24 cellular contexts compared by ENCODE assay signal in genomic region chr13:40632915-40633314, GRCh38. TPM values are rescaled to one million over a fixed set of nuclear protein-coding genes. Genes with fewer than 3 reads are reported as not detected.
A peak's percentile ranks its signal among the peaks of the same experiment; 100 is the strongest.
DNase-seq lines count a peak whose midpoint lies in the region; ATAC-seq, FAIRE-seq and TF ChIP-seq lines count a peak whose summit lies in the region.
"Had no signal": no experiment of that assay in that cellular context is flagged by ENCODE, and none has a peak within 500 bp of the region (broad histone marks: within the 10 kb centered on the region; RNA-seq: fewer than 3 reads in every experiment).

No MANE protein-coding gene starts in this region.

- H3K36me3 ChIP-seq in SK-N-SH (replicated peaks in 1 of 2; ENCODE audit: control insufficient read depth in 1 of 2, insufficient read depth in 2 of 2, low read length in 1 of 2) = no peaks in the 10 kb centered on the region
- H3K36me3 ChIP-seq: SJSA1 had no signal

- no peaks in the 10 kb centered on the region for H3K9me3 Mint-ChIP-seq in activated naive CD8-positive, alpha-beta T cell (ENCODE audit: low read depth)
- no peaks in the 10 kb centered on the region for H3K9me3 Mint-ChIP-seq in activated naive CD8-positive, alpha-beta T cell treated with anti-CD3 and anti-CD28 coated beads, Interleukin-2, amount 50 U/mL, for 24 hours
- no peaks in the 10 kb centered on the region for H3K9me3 Mint-ChIP-seq in activated T-helper 17 cell treated with anti-CD3 and anti-CD28 coated beads, Interleukin-2, amount 50 U/mL, for 72 hours
- H3K9me3 Mint-ChIP-seq in naive thymus-derived CD8-positive, alpha-beta T cell = no peaks in the 10 kb centered on the region
- H3K9me3 Mint-ChIP-seq: CD8-positive, alpha-beta memory T cell; H9; HFFc6 had no signal

- no peak for TF ChIP-seq RAD21 in SK-N-SH (IDR thresholded peaks at IDR 0.05; ENCODE audit: low read length)

- H3K9me3 ChIP-seq in SK-N-SH = no peaks in the 10 kb centered on the region
- H3K9me3 ChIP-seq: SJSA1 had no signal

- no peak for ATAC-seq in activated naive CD8-positive, alpha-beta T cell treated with anti-CD3 and anti-CD28 coated beads, Interleukin-2, amount 50 U/mL, for 24 hours
- ATAC-seq in activated T-helper 17 cell treated with anti-CD3 and anti-CD28 coated beads, Interleukin-2, amount 50 U/mL, for 72 hours (replicated peaks) = no peak
- ATAC-seq in naive thymus-derived CD8-positive, alpha-beta T cell = no peak
- ATAC-seq in GM21717 (IDR thresholded peaks at IDR 0.05; ENCODE audit: unreplicated experiment) = no peak
- ATAC-seq: Right ventricle myocardium inferior had no signal

- no peak for TF ChIP-seq EP300 in SK-N-SH (IDR thresholded peaks at IDR 0.05; ENCODE audit: borderline replicate concordance in 1 of 2, low read depth in 1 of 2, low read length in 1 of 2)

- POLR2A ChIA-PET in naive thymus-derived CD8-positive, alpha-beta T cell (lab: Charles Lee) = interaction anchor here (0.5 kb wide), 1 partner anchor 172 kb away, joined by 3 read pairs; no protein-coding TSS in a partner anchor
- POLR2A ChIA-PET in SK-N-SH (lab: Yijun Ruan, JAX) = no interaction called here

- CTCF ChIA-PET in SK-N-SH (lab: Yijun Ruan, JAX) = interaction anchor here (0.6 kb wide), 1 partner anchor 27 kb away, joined by 4 read pairs; no protein-coding TSS in a partner anchor

- H3K4me1 ChIP-seq in SK-N-SH (ENCODE audit: control insufficient read depth in 1 of 2, insufficient read depth in 2 of 2, low read depth in 1 of 2, low read length in 1 of 2) = no peaks in the 10 kb centered on the region
- H3K4me1 ChIP-seq: SJSA1 had no signal

- DNase-seq in activated naive CD8-positive, alpha-beta T cell treated with anti-CD3 and anti-CD28 coated beads, Interleukin-2, amount 50 U/mL, for 24 hours = no peak
- DNase-seq in GM12891 (ENCODE audit: insufficient read length, low spot score) (no peak), ureter (ENCODE audit: low spot score) (no peak), SK-N-SH (no peak)
- no peak for DNase-seq in naive thymus-derived CD8-positive, alpha-beta T cell
- DNase-seq: Calu3; CD8-positive, alpha-beta memory T cell; DMS153; GDM1; GM23248; H9; HFFc6; Karpas-422; MV-4-11; NCI-H1694; NCI-H2081; NCI-H446 treated with DMSO at 0.1 percent for 48 hours; NCI-H526 treated with DMSO at 0.1 percent for 48 hours had no signal

- no peak overlapping the region for H2AFZ ChIP-seq in SK-N-SH (ENCODE audit: low read depth)
- H2AFZ ChIP-seq: GM23248 had no signal

- H3K27ac ChIP-seq in SK-N-SH (ENCODE audit: low read depth in 2 of 2, low read length in 1 of 2) = no peak overlapping the region
- H3K27ac ChIP-seq: BLaER1, GM23248, SJSA1 had no signal

- peaks cover 86% of the 10 kb centered on the region for H3K4me1 Mint-ChIP-seq in activated naive CD8-positive, alpha-beta T cell (ENCODE audit: low read depth)
- H3K4me1 Mint-ChIP-seq in activated naive CD8-positive, alpha-beta T cell treated with anti-CD3 and anti-CD28 coated beads, Interleukin-2, amount 50 U/mL, for 24 hours = peaks cover 89% of the 10 kb centered on the region
- H3K4me1 Mint-ChIP-seq in activated T-helper 17 cell treated with anti-CD3 and anti-CD28 coated beads, Interleukin-2, amount 50 U/mL, for 72 hours = peaks cover 54% of the 10 kb centered on the region
- H3K4me1 Mint-ChIP-seq in naive thymus-derived CD8-positive, alpha-beta T cell = peaks cover 38 to 92% (median 89%) of the 10 kb centered on the region in 4 donors

- 75% methylated on average over 3 of the region's 3 CpGs for WGBS in SK-N-SH (ENCODE audit: low lambda C conversion rate)

- H3K79me2 ChIP-seq in SK-N-SH (ENCODE audit: insufficient read depth) = peaks cover 4% of the 10 kb centered on the region

- H3K4me3 ChIP-seq in SK-N-SH (ENCODE audit: low read depth in 2 of 2, low read length in 1 of 2) = no peak overlapping the region
- H3K4me3 ChIP-seq: BLaER1, GM23248, SJSA1 had no signal

- H3K27me3 ChIP-seq in SK-N-SH (ENCODE audit: insufficient read depth) = no peaks in the 10 kb centered on the region
- H3K27me3 ChIP-seq: BLaER1, SJSA1 had no signal

- H3K9me2 ChIP-seq in SK-N-SH = no peaks in the 10 kb centered on the region

- H3F3A ChIP-seq in SK-N-SH (replicated peaks; ENCODE audit: insufficient read depth) = no peaks in the 10 kb centered on the region

- H4K20me1 ChIP-seq in SK-N-SH (ENCODE audit: insufficient read depth) = peaks cover 8% of the 10 kb centered on the region; the same call in 1 of the 2 replicates

- no peak for TF ChIP-seq POLR2A in GM12891 (IDR thresholded peaks at IDR 0.05; ENCODE audit: low read depth, low read length)

- H3K4me2 ChIP-seq in SK-N-SH = no peak overlapping the region
- H3K4me2 ChIP-seq: BLaER1 had no signal

- H3K4me3 Mint-ChIP-seq in activated naive CD8-positive, alpha-beta T cell = peak overlapping the region; percentile 47
- no peak overlapping the region for H3K4me3 Mint-ChIP-seq in activated naive CD8-positive, alpha-beta T cell treated with anti-CD3 and anti-CD28 coated beads, Interleukin-2, amount 50 U/mL, for 24 hours
- peak overlapping the region; percentile 73 for H3K4me3 Mint-ChIP-seq in activated T-helper 17 cell treated with anti-CD3 and anti-CD28 coated beads, Interleukin-2, amount 50 U/mL, for 72 hours
- peak overlapping the region in 6 of 10 donors; percentile 3 to 38 (median 22) for H3K4me3 Mint-ChIP-seq in naive thymus-derived CD8-positive, alpha-beta T cell
- H3K4me3 Mint-ChIP-seq: H9, HFFc6 had no signal

- H3K9ac ChIP-seq in SK-N-SH = no peak overlapping the region
- H3K9ac ChIP-seq: BLaER1, GM23248 had no signal

- H3K36me3 Mint-ChIP-seq in activated naive CD8-positive, alpha-beta T cell = peaks cover 16% of the 10 kb centered on the region
- peaks cover 29% of the 10 kb centered on the region for H3K36me3 Mint-ChIP-seq in activated naive CD8-positive, alpha-beta T cell treated with anti-CD3 and anti-CD28 coated beads, Interleukin-2, amount 50 U/mL, for 24 hours (ENCODE audit: low read depth)
- H3K36me3 Mint-ChIP-seq in activated T-helper 17 cell treated with anti-CD3 and anti-CD28 coated beads, Interleukin-2, amount 50 U/mL, for 72 hours (ENCODE audit: low read depth) = peaks cover 76% of the 10 kb centered on the region
- peaks cover 3 to 31% (median 4%) of the 10 kb centered on the region in 3 donors for H3K36me3 Mint-ChIP-seq in naive thymus-derived CD8-positive, alpha-beta T cell

- H3K27me3 Mint-ChIP-seq in activated naive CD8-positive, alpha-beta T cell = no peaks in the 10 kb centered on the region
- no peaks in the 10 kb centered on the region for H3K27me3 Mint-ChIP-seq in activated naive CD8-positive, alpha-beta T cell treated with anti-CD3 and anti-CD28 coated beads, Interleukin-2, amount 50 U/mL, for 24 hours
- H3K27me3 Mint-ChIP-seq in activated T-helper 17 cell treated with anti-CD3 and anti-CD28 coated beads, Interleukin-2, amount 50 U/mL, for 72 hours = no peaks in the 10 kb centered on the region
- no peaks in the 10 kb centered on the region for H3K27me3 Mint-ChIP-seq in naive thymus-derived CD8-positive, alpha-beta T cell
- H3K27me3 Mint-ChIP-seq: CD8-positive, alpha-beta memory T cell had no signal

- no peak for TF ChIP-seq CTCF in SK-N-SH (IDR thresholded peaks at IDR 0.05)

- peak overlapping the region; percentile 59 for H3K27ac Mint-ChIP-seq in activated naive CD8-positive, alpha-beta T cell
- no peak overlapping the region for H3K27ac Mint-ChIP-seq in activated naive CD8-positive, alpha-beta T cell treated with anti-CD3 and anti-CD28 coated beads, Interleukin-2, amount 50 U/mL, for 24 hours
- H3K27ac Mint-ChIP-seq in activated T-helper 17 cell treated with anti-CD3 and anti-CD28 coated beads, Interleukin-2, amount 50 U/mL, for 72 hours = peak overlapping the region; percentile 71
- peak overlapping the region; percentile 29 to 86 (median 61) for H3K27ac Mint-ChIP-seq in naive thymus-derived CD8-positive, alpha-beta T cell
- H3K27ac Mint-ChIP-seq: HFFc6 had no signal

- FAIRE-seq in GM12891 (lab: Jason Lieb, UNC) = peak; percentile 55

TF ChIP-seq in GM12891, 5 proteins besides CTCF, POLR2A, EP300 and RAD21:
- TF ChIP-seq POLR2AphosphoS5 (IDR thresholded peaks at IDR 0.05; ENCODE audit: low read depth, low read length) = no peak
- no peak for TF ChIP-seq SPI1 (IDR thresholded peaks at IDR 0.05; ENCODE audit: low read depth, low read length)
- TF ChIP-seq POU2F2 (IDR thresholded peaks at IDR 0.05; ENCODE audit: low read depth, low read length) = no peak
- no peak for TF ChIP-seq PAX5 (IDR thresholded peaks at IDR 0.05; ENCODE audit: insufficient read depth, low read length, severe bottlenecking)
- TF ChIP-seq TAF1 (IDR thresholded peaks at IDR 0.05; ENCODE audit: low read depth, low read length) = no peak

TF ChIP-seq in SK-N-SH, 30 proteins besides CTCF, POLR2A, EP300 and RAD21 (continues in another document):
- TF ChIP-seq TAF1 (IDR thresholded peaks at IDR 0.05; ENCODE audit: borderline replicate concordance, low read depth, low read length) (no peak), ZBTB33 (IDR thresholded peaks at IDR 0.05; ENCODE audit: borderline replicate concordance, low read depth) (no peak), YY1 (IDR thresholded peaks at IDR 0.05; ENCODE audit: low read depth) (no peak), TEAD4 (IDR thresholded peaks at IDR 0.05; ENCODE audit: borderline replicate concordance, insufficient read depth) (no peak)

RNA-seq across cellular contexts. Expression of gene FOXO1, which starts 33.5 kb away (rescaled TPM):
- 3.0 TPM for polyA plus RNA-seq in GM12891 (2012; ENCODE audit: low read depth, missing spikeins)
- 10 to 100 TPM; 32.0 to 48.9 TPM for total RNA-seq in activated T-helper 17 cell treated with anti-CD3 and anti-CD28 coated beads, Interleukin-2, amount 50 U/mL, for 72 hours
- 100 to 1,000 TPM; 101 to 103 TPM for total RNA-seq in naive thymus-derived CD8-positive, alpha-beta T cell
- polyA plus RNA-seq in naive thymus-derived CD8-positive, alpha-beta T cell = 100 to 1,000 TPM in 1 of 3 donors, 10 to 100 TPM in 2; 59.1 to 137 (median 86.5) TPM
- 31.4 TPM for total RNA-seq in ureter
- polyA plus RNA-seq in SK-N-SH (2012; rRNA removed) = 1.5 and 1.8 TPM in 2 replicates
- polyA plus RNA-seq in SK-N-SH (2012; cell fraction: cytosol; rRNA removed) = 1.8 and 1.9 TPM in 2 replicates
- polyA plus RNA-seq in SK-N-SH (2012; cell fraction: nucleus; rRNA removed) = 2.7 TPM in 2 replicates
